1 cellular context compared by ENCODE assay signal in the genomic region with DNA sequence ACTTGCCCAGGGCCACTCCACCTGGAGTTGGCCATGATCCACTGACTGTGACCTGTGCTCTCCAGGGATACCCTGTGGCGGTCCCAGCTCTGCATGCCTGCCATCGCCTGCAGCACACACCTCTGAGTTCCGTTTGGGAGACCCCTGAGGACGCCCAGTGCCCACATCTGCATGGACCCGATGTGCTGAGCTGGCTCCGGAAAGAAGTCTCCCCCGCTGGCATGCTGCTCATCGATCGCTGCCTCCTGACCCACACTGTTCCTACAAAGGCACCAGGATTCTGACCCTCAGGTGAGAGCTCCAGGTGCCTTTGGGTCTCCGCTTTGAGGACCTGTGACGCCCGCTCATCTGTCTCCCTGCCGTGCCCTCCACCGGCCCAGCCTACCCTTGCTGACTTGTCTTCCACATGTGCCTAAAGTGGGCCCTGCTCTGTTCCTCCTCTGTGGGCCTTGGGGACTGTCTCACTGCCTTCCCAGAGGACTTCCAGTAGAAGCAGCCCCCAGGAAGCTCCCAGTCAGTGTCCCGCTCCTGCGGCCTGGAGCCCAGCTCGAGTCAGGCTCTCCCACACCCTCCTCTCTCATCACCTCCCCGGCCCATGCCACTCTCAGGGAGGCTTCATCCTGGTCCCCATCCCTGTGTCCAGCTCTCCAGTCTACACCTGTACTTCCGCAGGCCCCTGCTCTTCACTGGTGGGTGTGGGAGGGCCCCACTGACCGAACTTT.
TF ChIP-seq lines count a peak whose summit lies in the region.

No MANE protein-coding gene starts in this region.

TF ChIP-seq in IMR-90, 13 proteins besides CTCF, POLR2A, EP300 and RAD21:
- TF ChIP-seq CEBPB (IDR thresholded peaks at IDR 0.05; ENCODE audit: low read depth, low read length) = no peak
- TF ChIP-seq BHLHE40 (IDR thresholded peaks at IDR 0.05; ENCODE audit: low read depth, low read length) = no peak
- TF ChIP-seq, protein P1, sequence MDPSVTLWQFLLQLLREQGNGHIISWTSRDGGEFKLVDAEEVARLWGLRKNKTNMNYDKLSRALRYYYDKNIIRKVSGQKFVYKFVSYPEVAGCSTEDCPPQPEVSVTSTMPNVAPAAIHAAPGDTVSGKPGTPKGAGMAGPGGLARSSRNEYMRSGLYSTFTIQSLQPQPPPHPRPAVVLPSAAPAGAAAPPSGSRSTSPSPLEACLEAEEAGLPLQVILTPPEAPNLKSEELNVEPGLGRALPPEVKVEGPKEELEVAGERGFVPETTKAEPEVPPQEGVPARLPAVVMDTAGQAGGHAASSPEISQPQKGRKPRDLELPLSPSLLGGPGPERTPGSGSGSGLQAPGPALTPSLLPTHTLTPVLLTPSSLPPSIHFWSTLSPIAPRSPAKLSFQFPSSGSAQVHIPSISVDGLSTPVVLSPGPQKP (IDR thresholded peaks at IDR 0.05; ENCODE audit: borderline replicate concordance, low read depth, low read length) = no peak
- no peak for TF ChIP-seq RFX5 (IDR thresholded peaks at IDR 0.05; ENCODE audit: low read depth, low read length)
- TF ChIP-seq MXI1 (IDR thresholded peaks at IDR 0.05; ENCODE audit: borderline replicate concordance, low read depth, low read length) = no peak
- TF ChIP-seq NFE2L2 (IDR thresholded peaks at IDR 0.05; ENCODE audit: low read depth, low read length) = no peak
